ENCODE assay signal across 9 cellular contexts in genomic region chr5:14174235-14174636, GRCh38. TPM values are rescaled to one million over a fixed set of nuclear protein-coding genes. Genes with fewer than 3 reads are reported as not detected.
A peak's percentile ranks its signal among the peaks of the same experiment; 100 is the strongest.
DNase-seq lines count a peak whose midpoint lies in the region; ATAC-seq and TF ChIP-seq lines count a peak whose summit lies in the region.
"Had no signal": no experiment of that assay in that cellular context is flagged by ENCODE, and none has a peak within 500 bp of the region (broad histone marks: within the 10 kb centered on the region; RNA-seq: fewer than 3 reads in every experiment).

No MANE protein-coding gene starts in this region.

- peaks cover 51% of the 10 kb centered on the region for H3K4me1 Mint-ChIP-seq in neural progenitor cell
- peaks cover 6% of the 10 kb centered on the region for H3K4me1 Mint-ChIP-seq in T-helper 17 cell
- H3K4me1 Mint-ChIP-seq: activated naive CD4-positive, alpha-beta T cell treated with anti-CD3 and anti-CD28 coated beads, Interleukin-2, amount 50 U/mL, for 24 hours had no signal

- H3K9me3 Mint-ChIP-seq in neural progenitor cell, result peaks cover 1% of the 10 kb centered on the region
- H3K9me3 Mint-ChIP-seq: activated naive CD4-positive, alpha-beta T cell treated with anti-CD3 and anti-CD28 coated beads, Interleukin-2, amount 50 U/mL, for 24 hours had no signal

- H3K9me3 ChIP-seq in neural progenitor cell (ENCODE audit: low read depth) (no peaks in the 10 kb centered on the region), T-helper 17 cell (ENCODE audit: control insufficient read depth, low read length, poor library complexity, severe bottlenecking) (no peaks in the 10 kb centered on the region)

- H3K4me3 ChIP-seq in choroid plexus epithelial cell (ENCODE audit: low read depth, low read length), result peak overlapping the region; percentile 21
- H3K4me3 ChIP-seq in neural progenitor cell, result no peak overlapping the region

- no peak overlapping the region for H3K9ac ChIP-seq in neural progenitor cell

- peak; percentile 64 for DNase-seq in choroid plexus epithelial cell (ENCODE audit: low read depth)
- DNase-seq in neural progenitor cell (ENCODE audit: low spot score), result no peak
- DNase-seq in OCI-M1 (lab: John Stamatoyannopoulos, UW), result no peak
- no peak for DNase-seq in AML-193 (lab: John Stamatoyannopoulos, UW)
- no peak for DNase-seq in T-helper 17 cell
- no peak for DNase-seq in SHP77 treated with DMSO at 0.1 percent for 48 hours (lab: John Stamatoyannopoulos, UW)

- H2AFZ ChIP-seq in neural progenitor cell (replicated peaks), result no peak overlapping the region

- peaks cover 100% of the 10 kb centered on the region for H3K79me2 ChIP-seq in neural progenitor cell (ENCODE audit: low read depth)

- H3K4me1 ChIP-seq in neural progenitor cell, result peaks cover 58% of the 10 kb centered on the region

- peaks cover 100% of the 10 kb centered on the region for H4K20me1 ChIP-seq in neural progenitor cell (ENCODE audit: low read depth)

- H3K27me3 Mint-ChIP-seq in neural progenitor cell (ENCODE audit: insufficient read depth, low read depth), result no peaks in the 10 kb centered on the region
- H3K27me3 Mint-ChIP-seq in T-helper 17 cell, result peaks cover 46% of the 10 kb centered on the region

- H3K36me3 Mint-ChIP-seq in neural progenitor cell (peaks cover 1% of the 10 kb centered on the region), T-helper 17 cell (ENCODE audit: low read depth) (peaks cover 3% of the 10 kb centered on the region)
- H3K36me3 Mint-ChIP-seq: activated naive CD4-positive, alpha-beta T cell treated with anti-CD3 and anti-CD28 coated beads, Interleukin-2, amount 50 U/mL, for 24 hours had no signal

- no peak overlapping the region for H3K27ac ChIP-seq in neural progenitor cell

- peak; percentile 47 for ATAC-seq in GM18907 (IDR thresholded peaks at IDR 0.05; ENCODE audit: unreplicated experiment)
- ATAC-seq in HG03354 (IDR thresholded peaks at IDR 0.05; ENCODE audit: poor library complexity, severe bottlenecking, unreplicated experiment), result peak; percentile 35
- no peak for ATAC-seq in T-helper 17 cell

- peak overlapping the region; percentile 46 for H3K4me2 ChIP-seq in neural progenitor cell

- TF ChIP-seq CTCF in choroid plexus epithelial cell (conservative IDR thresholded peaks at IDR 0.05; ENCODE audit: low read depth, low read length) (no peak), neural progenitor cell (IDR thresholded peaks at IDR 0.05) (no peak)

- peak overlapping the region; percentile 44 for H3K4me3 Mint-ChIP-seq in neural progenitor cell
- H3K4me3 Mint-ChIP-seq in T-helper 17 cell, result no peak overlapping the region
- H3K4me3 Mint-ChIP-seq: activated naive CD4-positive, alpha-beta T cell treated with anti-CD3 and anti-CD28 coated beads, Interleukin-2, amount 50 U/mL, for 24 hours had no signal

- H3K36me3 ChIP-seq in neural progenitor cell, result no peaks in the 10 kb centered on the region

- H3K27ac Mint-ChIP-seq in neural progenitor cell, result peak overlapping the region; percentile 57
- H3K27ac Mint-ChIP-seq in T-helper 17 cell, result no peak overlapping the region
- H3K27ac Mint-ChIP-seq: activated naive CD4-positive, alpha-beta T cell treated with anti-CD3 and anti-CD28 coated beads, Interleukin-2, amount 50 U/mL, for 24 hours had no signal

- no peaks in the 10 kb centered on the region for H3K27me3 ChIP-seq in neural progenitor cell

- peaks cover 13% of the 10 kb centered on the region for H3F3A ChIP-seq in neural progenitor cell (ENCODE audit: low read depth)

RNA-seq across cellular contexts. Expression of gene TRIO, which starts 31.1 kb away (rescaled TPM):
- total RNA-seq in neural progenitor cell (ENCODE audit: low replicate concordance) (76.3 and 84.7 TPM in 2 replicates), T-helper 17 cell (10 to 100 TPM; 19.3 to 19.5 TPM)
